Comparison of ENCODE assay signal across 1 cellular context in genomic region chr7:46681865-46682503, GRCh38.
TF ChIP-seq lines count a peak whose summit lies in the region.

No MANE protein-coding gene starts in this region.

TF ChIP-seq in HepG2, 621 proteins besides CTCF, POLR2A, EP300 and RAD21 (continued from another document):
- TF ChIP-seq ZNF18 (CRISPR knock-in tag; IDR thresholded peaks at IDR 0.05; ENCODE audit: insufficient replicate concordance) (no peak), ZNF180 (CRISPR knock-in tag; IDR thresholded peaks at IDR 0.05; ENCODE audit: borderline replicate concordance, low read depth) (no peak), ZNF567 (CRISPR knock-in tag; IDR thresholded peaks at IDR 0.05; ENCODE audit: borderline replicate concordance) (no peak), ZNF335 (CRISPR knock-in tag; IDR thresholded peaks at IDR 0.05) (no peak), ZNF703 (CRISPR knock-in tag; IDR thresholded peaks at IDR 0.05; ENCODE audit: borderline replicate concordance) (no peak), ZNF749 (CRISPR knock-in tag; IDR thresholded peaks at IDR 0.05; ENCODE audit: borderline replicate concordance) (no peak), ZNF138 (CRISPR knock-in tag; IDR thresholded peaks at IDR 0.05; ENCODE audit: low read depth) (no peak), MAF1 (CRISPR knock-in tag; IDR thresholded peaks at IDR 0.05; ENCODE audit: borderline replicate concordance) (no peak)
